ENCODE assay signal across 9 cellular contexts in genomic region chr1:61253059-61253735, GRCh38.
DNase-seq lines count a peak whose midpoint lies in the region; ATAC-seq and TF ChIP-seq lines count a peak whose summit lies in the region.
"Had no signal": no experiment of that assay in that cellular context is flagged by ENCODE, and none has a peak within 500 bp of the region (broad histone marks: within the 10 kb centered on the region; RNA-seq: fewer than 3 reads in every experiment).

No MANE protein-coding gene starts in this region.

- CTCF ChIA-PET in A673 (lab: Charles Lee) (no interaction called here), IMR-90 (lab: Yijun Ruan, JAX) (no interaction called here)

- H3K4me1 ChIP-seq in A673 (ENCODE audit: insufficient read depth, low read length, poor library complexity, severe bottlenecking) (peaks cover 36% of the 10 kb centered on the region), IMR-90 (ENCODE audit: control insufficient read depth, insufficient read depth, low read length) (peaks cover 2% of the 10 kb centered on the region; the same call in 1 of the 2 replicates), RWPE2 (ENCODE audit: insufficient read depth, poor library complexity, severe bottlenecking) (peaks cover 24% of the 10 kb centered on the region), heart right ventricle (peaks cover 19 to 90% (median 57%) of the 10 kb centered on the region in 9 donors), testis (no peaks in the 10 kb centered on the region)

- H3K4me3 ChIP-seq in A673 (ENCODE audit: low read depth, low read length, poor library complexity, severe bottlenecking), result no peak overlapping the region
- no peak overlapping the region for H3K4me3 ChIP-seq in IMR-90 (ENCODE audit: insufficient read depth, low read depth, low read length)
- H3K4me3 ChIP-seq in RWPE2 (ENCODE audit: severe bottlenecking), result no peak overlapping the region
- H3K4me3 ChIP-seq in heart right ventricle, result no peak overlapping the region
- H3K4me3 ChIP-seq in testis, result no peak overlapping the region

- H2AK9ac ChIP-seq in IMR-90 (replicated peaks; ENCODE audit: low read depth, low read length, poor library complexity), result no peak overlapping the region

- H3K27ac ChIP-seq in A673 (ENCODE audit: low read depth, low read length, poor library complexity, severe bottlenecking), result no peak overlapping the region
- H3K27ac ChIP-seq in IMR-90 (ENCODE audit: insufficient read depth, low read length), result no peak overlapping the region
- peak overlapping the region; percentile 49 for H3K27ac ChIP-seq in RWPE2 (ENCODE audit: poor library complexity, severe bottlenecking)
- peak overlapping the region in 9 of 10 donors; percentile 23 to 78 (median 70) for H3K27ac ChIP-seq in heart right ventricle
- H3K27ac ChIP-seq in testis, result no peak overlapping the region
- H3K27ac ChIP-seq: SK-N-MC had no signal

- H2BK5ac ChIP-seq in IMR-90 (ENCODE audit: low read depth, low read length, poor library complexity, severe bottlenecking), result no peak overlapping the region

- in situ Hi-C loops in IMR-90 (cut with MboI; ENCODE audit: low sequenced_read_pairs), result no loop called here

- no peak for TF ChIP-seq CTCF in A673 (conservative IDR thresholded peaks at IDR 0.05; ENCODE audit: low read depth, low read length)
- no peak for TF ChIP-seq CTCF in IMR-90 (conservative IDR thresholded peaks at IDR 0.05; ENCODE audit: low read depth, low read length)
- no peak for TF ChIP-seq CTCF in RWPE2 (IDR thresholded peaks at IDR 0.05; ENCODE audit: poor library complexity, severe bottlenecking)
- TF ChIP-seq CTCF in heart right ventricle (IDR thresholded peaks at IDR 0.05), result no peak
- TF ChIP-seq CTCF in testis (IDR thresholded peaks at IDR 0.05), result no peak

- H3K27me3 ChIP-seq in A673 (replicated peaks; ENCODE audit: insufficient read depth, low read depth, low read length, poor library complexity), result no peaks in the 10 kb centered on the region
- H3K27me3 ChIP-seq in IMR-90 (ENCODE audit: control insufficient read depth, insufficient read depth, low read length), result no peaks in the 10 kb centered on the region
- no peaks in the 10 kb centered on the region for H3K27me3 ChIP-seq in RWPE2 (ENCODE audit: insufficient read depth, poor library complexity, severe bottlenecking)
- H3K27me3 ChIP-seq in heart right ventricle, result no peaks in the 10 kb centered on the region
- no peaks in the 10 kb centered on the region for H3K27me3 ChIP-seq in testis

- H2BK120ac ChIP-seq in IMR-90 (ENCODE audit: low read depth, low read length), result no peak overlapping the region

- DNase-seq in A673 (ENCODE audit: low spot score) (peak; percentile 31), IMR-90 (peak; percentile 17), RWPE2 (ENCODE audit: low spot score) (peak; percentile 71), heart right ventricle (peak; percentile 44 to 81), testis (peak; percentile 81), D341Med (ENCODE audit: low spot score) (no peak)
- DNase-seq in stimulated activated naive CD8-positive, alpha-beta T cell treated with anti-CD3 and anti-CD28 coated beads, Interleukin-15, Interleukin-2, amounts not matched to agents 100 U/mL and 50 U/mL, for 24 hours, result no peak

- ATAC-seq in IMR-90 (ENCODE audit: low read depth), result no peak
- peak; percentile 79 for ATAC-seq in RWPE2 (ENCODE audit: low read depth)
- ATAC-seq in heart right ventricle, result peak; percentile 67 to 82 (median 77)
- ATAC-seq in stimulated activated naive CD8-positive, alpha-beta T cell treated with anti-CD3 and anti-CD28 coated beads, Interleukin-15, Interleukin-2, amounts not matched to agents 100 U/mL and 50 U/mL, for 24 hours, result no peak
- ATAC-seq in HG03457 (IDR thresholded peaks at IDR 0.05; ENCODE audit: unreplicated experiment), result no peak

- H2BK15ac ChIP-seq in IMR-90 (ENCODE audit: low read depth, low read length), result no peak overlapping the region

- WGBS in IMR-90 (ENCODE audit: extremely low coverage in 2 of 2, insufficient read length in 1 of 2), 2 experiments, result no CpG with 5 or more reads among the region's 2 CpGs
- 62% methylated on average over 2 of the region's 2 CpGs for WGBS in heart right ventricle, 2 donors
- WGBS in testis, 2 donors, result 75 to 78% methylated on average over 2 of the region's 2 CpGs

- TF ChIP-seq POLR2A in IMR-90 (IDR thresholded peaks at IDR 0.05; ENCODE audit: low read depth, low read length), result no peak
- no peak for TF ChIP-seq POLR2A in testis (IDR thresholded peaks at IDR 0.05)

- BruUV-seq in A673 (replicated peaks; lab: Mats Ljungman, UMichigan) (no TSS peak), IMR-90 (replicated peaks; lab: Mats Ljungman, UMichigan) (no TSS peak)

- POLR2A ChIA-PET in A673 (lab: Charles Lee; ENCODE audit: low non-redundant PET), result interaction anchor here (0.5 kb wide), 1 partner anchor 65 kb away, joined by 3 read pairs; no protein-coding TSS in a partner anchor
- POLR2A ChIA-PET in IMR-90 (lab: Charles Lee; ENCODE audit: unreplicated experiment), result no interaction called here

- H3K18ac ChIP-seq in IMR-90 (ENCODE audit: low read depth, low read length), result no peak overlapping the region

- H4K20me1 ChIP-seq in IMR-90 (ENCODE audit: insufficient read depth, low read length), result no peaks in the 10 kb centered on the region

- no peak overlapping the region for H4K91ac ChIP-seq in IMR-90 (ENCODE audit: insufficient read depth, low read depth, low read length)

- no peak overlapping the region for H3K4ac ChIP-seq in IMR-90 (ENCODE audit: low read depth, low read length)

- no peak overlapping the region for H3K4me2 ChIP-seq in IMR-90 (ENCODE audit: low read depth, low read length)

- TF ChIP-seq RAD21 in IMR-90 (IDR thresholded peaks at IDR 0.05; ENCODE audit: low read length), result no peak

- H3K56ac ChIP-seq in IMR-90 (ENCODE audit: extremely low read depth, insufficient read depth, low read length), result no peak overlapping the region

- H3K9ac ChIP-seq in IMR-90 (ENCODE audit: low read depth, low read length), result no peak overlapping the region

- intact Hi-C loops in A673 (cut with micrococcal nuclease; ENCODE audit: unreplicated experiment), result no loop called here
- intact Hi-C loops in IMR-90 (cut with micrococcal nuclease), result loop anchor here (5.0 kb wide), 1 partner anchor 196 kb away; no protein-coding TSS in a partner anchor
- intact Hi-C loops in heart right ventricle (cut with DNase I), result loop anchor here in 6 of 10 donors (5.0 to 10.0 kb wide), 6 partner anchors 64 to 202 kb away; partner anchors contain the start of gene NFIA (in 1 of the 6)
- intact Hi-C loops in testis (cut with DNase I; ENCODE audit: low total_unique reads), result no loop called here

- no peak overlapping the region for H3K14ac ChIP-seq in IMR-90 (replicated peaks; ENCODE audit: low read depth, low read length)

- no peak overlapping the region for H4K5ac ChIP-seq in IMR-90 (ENCODE audit: low read depth, low read length)

- no peak overlapping the region for H4K8ac ChIP-seq in IMR-90 (ENCODE audit: low read depth in 2 of 2, low read length in 2 of 2)

- no peak overlapping the region for H2BK20ac ChIP-seq in IMR-90 (ENCODE audit: low read depth, low read length)

- H3K9me1 ChIP-seq in IMR-90 (ENCODE audit: insufficient read depth, low read length), result no peaks in the 10 kb centered on the region

- H3K9me3 ChIP-seq in A673 (ENCODE audit: low read depth, low read length, poor library complexity, severe bottlenecking) (no peaks in the 10 kb centered on the region), IMR-90 (ENCODE audit: control insufficient read depth, insufficient read depth, low read length) (no peaks in the 10 kb centered on the region), RWPE2 (ENCODE audit: severe bottlenecking) (no peaks in the 10 kb centered on the region), heart right ventricle (no peaks in the 10 kb centered on the region), testis (no peaks in the 10 kb centered on the region)

- no peak overlapping the region for H3K23ac ChIP-seq in IMR-90 (ENCODE audit: low read depth, low read length)

- H3K36me3 ChIP-seq in A673 (ENCODE audit: insufficient read depth, low read length, poor library complexity, severe bottlenecking) (no peaks in the 10 kb centered on the region), IMR-90 (ENCODE audit: control insufficient read depth, insufficient read depth, low read length) (no peaks in the 10 kb centered on the region), RWPE2 (ENCODE audit: low read depth) (no peaks in the 10 kb centered on the region), heart right ventricle (no peaks in the 10 kb centered on the region), testis (ENCODE audit: low read depth, missing control alignments) (no peaks in the 10 kb centered on the region)

- H2AK5ac ChIP-seq in IMR-90 (ENCODE audit: low read depth, low read length), result no peak overlapping the region

- dilution Hi-C loops in IMR-90 (cut with HindIII; ENCODE audit: low sequenced_read_pairs, unreplicated experiment), result no loop called here

- no peak overlapping the region for H2AFZ ChIP-seq in IMR-90 (replicated peaks; ENCODE audit: low read length, poor library complexity)

- no peaks in the 10 kb centered on the region for H3K79me1 ChIP-seq in IMR-90 (ENCODE audit: low read depth in 1 of 2, low read length in 2 of 2)

TF ChIP-seq in IMR-90, 13 proteins besides CTCF, POLR2A, EP300 and RAD21 (continues in another document):
- TF ChIP-seq MXI1 (IDR thresholded peaks at IDR 0.05; ENCODE audit: borderline replicate concordance, low read depth, low read length), result no peak
- TF ChIP-seq CEBPB (IDR thresholded peaks at IDR 0.05; ENCODE audit: low read depth, low read length), result no peak
- no peak for TF ChIP-seq SMC3 (IDR thresholded peaks at IDR 0.05; ENCODE audit: low read depth, low read length)
- TF ChIP-seq MAZ (IDR thresholded peaks at IDR 0.05; ENCODE audit: borderline replicate concordance, low read depth, low read length), result no peak
- TF ChIP-seq RCOR1 (IDR thresholded peaks at IDR 0.05; ENCODE audit: insufficient replicate concordance, low read length), result no peak
- no peak for TF ChIP-seq CHD1 (IDR thresholded peaks at IDR 0.05; ENCODE audit: low read depth, low read length)
- TF ChIP-seq ELK1 (IDR thresholded peaks at IDR 0.05; ENCODE audit: borderline replicate concordance, low read depth, low read length), result no peak
- TF ChIP-seq NFE2L2 (IDR thresholded peaks at IDR 0.05; ENCODE audit: low read depth, low read length), result no peak
- no peak for TF ChIP-seq RFX5 (IDR thresholded peaks at IDR 0.05; ENCODE audit: low read depth, low read length)
- no peak for TF ChIP-seq BHLHE40 (IDR thresholded peaks at IDR 0.05; ENCODE audit: low read depth, low read length)

Comparison
In these comparisons a context has a peak if more than half of its experiments do, and no peak if none do; other contexts are left out.
1. DNase-seq: peak in A673 (single experiment), IMR-90 (single experiment), RWPE2 (single experiment), heart right ventricle (2 of 2) and testis (single experiment); none in stimulated activated naive CD8-positive, alpha-beta T cell treated with anti-CD3 and anti-CD28 coated beads, Interleukin-15, Interleukin-2, amounts not matched to agents 100 U/mL and 50 U/mL, for 24 hours (single experiment) and D341Med (single experiment).
2. H3K27ac ChIP-seq: peak in RWPE2 (single experiment) and heart right ventricle (9 of 10); none in A673 (single experiment), IMR-90 (single experiment) and testis (0 of 2).
3. ATAC-seq: peak in RWPE2 (single experiment) and heart right ventricle (8 of 8); none in IMR-90 (single experiment), stimulated activated naive CD8-positive, alpha-beta T cell treated with anti-CD3 and anti-CD28 coated beads, Interleukin-15, Interleukin-2, amounts not matched to agents 100 U/mL and 50 U/mL, for 24 hours (single experiment) and HG03457 (single experiment).
4. intact Hi-C loops: an anchor here in IMR-90 (5.0 kb wide) and heart right ventricle (5.0 to 10.0 kb wide); none called in A673 and testis.